In genomic region chr4:84706286-84706685, GRCh38 we compare ENCODE assay signal across 25 cellular contexts.
"Had no signal": no experiment of that assay in that cellular context is flagged by ENCODE, and none has a peak within 500 bp of the region (broad histone marks: within the 10 kb centered on the region; RNA-seq: fewer than 3 reads in every experiment).

No MANE protein-coding gene starts in this region.

- H3K9me3 ChIP-seq: esophagus squamous epithelium, gastrocnemius medialis, heart right ventricle, left lung, lower lobe of right lung, mucosa of descending colon had no signal

- H3K4me1 ChIP-seq: esophagus squamous epithelium, gastrocnemius medialis, left lung, lower lobe of right lung had no signal

- H3K27me3 ChIP-seq: esophagus squamous epithelium, gastrocnemius medialis, heart right ventricle, left lung had no signal

- DNase-seq: effector CD8-positive, alpha-beta T cell; effector memory CD8-positive, alpha-beta T cell; endodermal cell; erythroblast; esophagus squamous epithelium; foreskin fibroblast; foreskin melanocyte; gastrocnemius medialis; glutamatergic neuron; head of caudate nucleus; heart right ventricle; hippocampal formation; left cardiac atrium; left lung; left ventricle myocardium superior; lower lobe of right lung; mesenchymal stem cell; mucosa of descending colon had no signal

- H3K27ac ChIP-seq: coronary artery, epithelial cell of prostate, esophagus squamous epithelium, gastrocnemius medialis, heart right ventricle, left lung, lower lobe of right lung had no signal

- FAIRE-seq: colon, endometrium, islet of Langerhans, keratinocyte had no signal

- ATAC-seq: effector memory CD8-positive, alpha-beta T cell; esophagus mucosa; gastrocnemius medialis; heart right ventricle; left cardiac atrium; left lung; left ventricle myocardium superior; lower lobe of right lung; mucosa of descending colon had no signal

- H3K4me3 ChIP-seq: coronary artery, esophagus squamous epithelium, gastrocnemius medialis, heart right ventricle, left lung, lower lobe of right lung, mucosa of descending colon had no signal
